33 cellular contexts compared by ENCODE assay signal in genomic region chr14:48788771-48789170, GRCh38.
"Had no signal": no experiment of that assay in that cellular context is flagged by ENCODE, and none has a peak within 500 bp of the region (broad histone marks: within the 10 kb centered on the region; RNA-seq: fewer than 3 reads in every experiment).

No MANE protein-coding gene starts in this region.

- H3K36me3 ChIP-seq: cardiac muscle cell, sigmoid colon, thyroid gland had no signal

- H3K9me3 ChIP-seq: psoas muscle, sigmoid colon, thyroid gland had no signal

- H3K27me3 ChIP-seq: cardiac muscle cell, sigmoid colon, thyroid gland had no signal

- H3K4me3 ChIP-seq: cardiac muscle cell, coronary artery, psoas muscle, sigmoid colon, thyroid gland had no signal

- DNase-seq: activated CD4-positive, alpha-beta T cell treated with anti-CD3 and anti-CD28 coated beads for 4 hours; activated CD4-positive, alpha-beta T cell treated with anti-CD3 and anti-CD28 coated beads, Interleukin-2, amount 50 U/mL, for 4 hours; activated CD4-positive, CD25-positive, alpha-beta regulatory T cell; activated naive CD4-positive, alpha-beta T cell; activated T-cell treated with anti-CD3 and anti-CD28 coated beads for 4 hours; activated T-cell treated with anti-CD3 and anti-CD28 coated beads, Interleukin-2, amount 50 U/mL, for 72 hours; aorta; effector memory CD8-positive, alpha-beta T cell; erythroblast; head of caudate nucleus; hypothalamus; immature natural killer cell; kidney; left colon; midbrain; naive thymus-derived CD4-positive, alpha-beta T cell; nucleus accumbens; psoas muscle; sigmoid colon; small intestine; stimulated activated CD4-positive, alpha-beta T cell treated with anti-CD3 and anti-CD28 coated beads, Interleukin-1b, Interleukin-23, amount 100 ng/mL, for 48 hours; stimulated activated CD4-positive, alpha-beta T cell treated with anti-CD3 and anti-CD28 coated beads, Interleukin-4, amount 100 ng/mL, for 4 hours; stimulated activated CD8-positive, alpha-beta memory T cell treated with anti-CD3 and anti-CD28 coated beads, Interleukin-4, amount 100 ng/mL, for 48 hours; stimulated activated naive CD8-positive, alpha-beta T cell treated with anti-CD3 and anti-CD28 coated beads, Interleukin-15, amount 100 ng/mL, for 72 hours; substantia nigra; thyroid gland had no signal

- H3K9me3 Mint-ChIP-seq: neural crest cell; stimulated activated memory B cell treated with anti-CD40 and anti-IgM and Interleukin-4, amounts not matched to agents 10 μg/mL and 1 μg/mL and 100 μg/mL, for 72 hours had no signal

- H3K4me1 ChIP-seq: parathyroid adenoma, psoas muscle, sigmoid colon, thyroid gland had no signal

- H3K36me3 Mint-ChIP-seq: activated naive CD8-positive, alpha-beta T cell; brain; immature natural killer cell; naive thymus-derived CD4-positive, alpha-beta T cell; stimulated activated memory B cell treated with anti-CD40 and anti-IgM and Interleukin-4, amounts not matched to agents 10 μg/mL and 1 μg/mL and 100 μg/mL, for 72 hours had no signal

- H2AFZ ChIP-seq: parathyroid adenoma had no signal

- ATAC-seq: activated T-cell treated with anti-CD3 and anti-CD28 coated beads, Interleukin-2, amount 50 U/mL, for 72 hours; effector memory CD8-positive, alpha-beta T cell; left colon; naive thymus-derived CD4-positive, alpha-beta T cell; psoas muscle; stimulated activated memory B cell treated with anti-CD40 and anti-IgM and Interleukin-4, amounts not matched to agents 10 μg/mL and 1 μg/mL and 100 μg/mL, for 72 hours; stimulated activated naive CD8-positive, alpha-beta T cell treated with anti-CD3 and anti-CD28 coated beads, Interleukin-15, amount 100 ng/mL, for 72 hours had no signal

- H3K27ac ChIP-seq: cardiac muscle cell, coronary artery, parathyroid adenoma, psoas muscle, sigmoid colon, thyroid gland had no signal

- H3K9ac ChIP-seq: parathyroid adenoma had no signal

- H3K27ac Mint-ChIP-seq: activated naive CD8-positive, alpha-beta T cell; activated T-cell treated with anti-CD3 and anti-CD28 coated beads, Interleukin-2, amount 50 U/mL, for 72 hours; effector memory CD8-positive, alpha-beta T cell; immature natural killer cell; naive thymus-derived CD4-positive, alpha-beta T cell; stimulated activated memory B cell treated with anti-CD40 and anti-IgM and Interleukin-4, amounts not matched to agents 10 μg/mL and 1 μg/mL and 100 μg/mL, for 72 hours; stimulated activated naive CD8-positive, alpha-beta T cell treated with anti-CD3 and anti-CD28 coated beads, Interleukin-15, amount 100 ng/mL, for 72 hours had no signal
